35 cellular contexts compared by ENCODE assay signal in the genomic region with DNA sequence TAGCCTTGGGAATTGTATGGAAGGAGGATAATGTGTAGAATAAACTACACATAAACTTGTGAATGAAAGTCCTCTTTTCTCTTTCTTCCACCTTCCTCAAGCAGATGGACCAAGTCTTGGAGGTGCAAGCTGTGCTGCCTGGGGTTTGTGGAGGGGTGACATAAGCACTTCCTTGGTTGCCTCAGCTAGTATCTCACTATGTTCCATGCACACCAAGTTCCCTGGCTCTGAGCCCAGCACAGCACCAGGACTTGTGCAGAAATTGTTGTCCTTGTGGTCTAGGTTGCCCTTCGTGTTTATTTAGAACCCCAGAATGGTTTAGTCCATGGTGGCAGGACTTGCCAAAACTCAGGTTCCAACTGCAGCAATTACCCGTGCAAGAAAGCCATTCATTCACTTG.
"Had no signal": no experiment of that assay in that cellular context is flagged by ENCODE, and none has a peak within 500 bp of the region (broad histone marks: within the 10 kb centered on the region; RNA-seq: fewer than 3 reads in every experiment).

No MANE protein-coding gene starts in this region.

- DNase-seq: activated effector memory CD4-positive, alpha-beta T cell treated with anti-CD3 and anti-CD28 coated beads, Interleukin-2, amount 50 U/mL, for 16 hours; activated effector memory CD4-positive, alpha-beta T cell treated with Interleukin-2 at 50 U/mL for 16 hours; activated gamma-delta T cell; activated gamma-delta T cell treated with Interleukin-2 at 50 U/mL for 16 hours; activated naive CD4-positive, alpha-beta T cell; activated naive CD4-positive, alpha-beta T cell treated with anti-CD3 and anti-CD28 coated beads for 36 hours; activated naive CD4-positive, alpha-beta T cell treated with anti-CD3 and anti-CD28 coated beads, Interleukin-2, amount 10 ng/mL, durations not matched to agents 7 days and 5 days; activated naive CD4-positive, alpha-beta T cell treated with anti-CD3 and anti-CD28 coated beads, Interleukin-2, amount 50 U/mL, for 16 hours; activated naive CD4-positive, alpha-beta T cell treated with Interleukin-2 at 50 U/mL for 16 hours; activated naive CD8-positive, alpha-beta T cell treated with anti-CD3 and anti-CD28 coated beads for 36 hours; activated naive CD8-positive, alpha-beta T cell treated with anti-CD3 and anti-CD28 coated beads, Interleukin-2, amount 10 ng/mL, durations not matched to agents 7 days and 5 days; activated naive CD8-positive, alpha-beta T cell treated with anti-CD3 and anti-CD28 coated beads, Interleukin-2, amount 50 U/mL, for 24 hours; activated T-cell treated with anti-CD3 and anti-CD28 coated beads for 4 hours; activated T-cell treated with anti-CD3 and anti-CD28 coated beads, Interleukin-2, amount 50 U/mL, for 1 hour; activated T-cell treated with anti-CD3 and anti-CD28 coated beads, Interleukin-2, amount 50 U/mL, for 24 hours; activated T-cell treated with anti-CD3 and anti-CD28 coated beads, Interleukin-2, amount 50 U/mL, for 4 hours; activated T-cell treated with anti-CD3 and anti-CD28 coated beads, Interleukin-2, amount 50 U/mL, for 48 hours; activated T-cell treated with anti-CD3 and anti-CD28 coated beads, Interleukin-2, amount 50 U/mL, for 72 hours; adrenal gland; amniotic stem cell; amygdala; anterior cingulate cortex; aorta; body of pancreas; brain microvascular endothelial cell; caudate nucleus; central memory CD4-positive, alpha-beta T cell; cerebellar nuclear complex had no signal

- H3K36me3 ChIP-seq: adrenal gland, ascending aorta, brain microvascular endothelial cell, breast epithelium, cardiac muscle cell had no signal

- H3K27ac ChIP-seq: adrenal gland, ascending aorta, body of pancreas, brain microvascular endothelial cell, breast epithelium, cardiac muscle cell had no signal

- FAIRE-seq: astrocyte, bronchial epithelial cell had no signal

- H3K4me1 ChIP-seq: adrenal gland, ascending aorta, body of pancreas, breast epithelium had no signal

- ATAC-seq: activated naive CD4-positive, alpha-beta T cell treated with anti-CD3 and anti-CD28 coated beads, Interleukin-2, amount 50 U/mL, for 72 hours; activated naive CD8-positive, alpha-beta T cell treated with anti-CD3 and anti-CD28 coated beads, Interleukin-2, amount 50 U/mL, for 24 hours; activated T-cell treated with anti-CD3 and anti-CD28 coated beads, Interleukin-2, amount 50 U/mL, for 4 hours; activated T-cell treated with anti-CD3 and anti-CD28 coated beads, Interleukin-2, amount 50 U/mL, for 72 hours; activated T-helper 17 cell treated with anti-CD3 and anti-CD28 coated beads, Interleukin-2, amount 50 U/mL, for 72 hours; body of pancreas had no signal

- H3K4me3 ChIP-seq: adrenal gland, ascending aorta, body of pancreas, breast epithelium, cardiac muscle cell had no signal

- H3K27me3 ChIP-seq: adrenal gland, ascending aorta, body of pancreas, brain microvascular endothelial cell, breast epithelium, cardiac muscle cell had no signal

- H3K9me3 ChIP-seq: adrenal gland, ascending aorta, body of pancreas, breast epithelium had no signal
